26 cellular contexts compared by ENCODE assay signal in genomic region chr12:68474467-68475204, GRCh38.
"Had no signal": no experiment of that assay in that cellular context is flagged by ENCODE, and none has a peak within 500 bp of the region (broad histone marks: within the 10 kb centered on the region; RNA-seq: fewer than 3 reads in every experiment).

No MANE protein-coding gene starts in this region.

- H3K27me3 ChIP-seq: dorsolateral prefrontal cortex, esophagus muscularis mucosa, foreskin keratinocyte, gastroesophageal sphincter, heart left ventricle, hepatocyte, left lung, neutrophil, sigmoid colon, spleen, tibial nerve, upper lobe of left lung, uterus had no signal

- H3K79me2 ChIP-seq: hepatocyte, parathyroid adenoma had no signal

- H3K9ac ChIP-seq: parathyroid adenoma had no signal

- H3K4me2 ChIP-seq: hepatocyte had no signal

- H2AFZ ChIP-seq: hepatocyte, parathyroid adenoma had no signal

- H3K4me1 ChIP-seq: heart left ventricle, left lung, spleen, upper lobe of left lung, uterus had no signal

- H3K9me3 ChIP-seq: esophagus muscularis mucosa, gastroesophageal sphincter, heart left ventricle, left lung, mucosa of descending colon, neutrophil, sigmoid colon, spleen, thoracic aorta, tibial nerve, upper lobe of left lung, uterus had no signal

- DNase-seq: dorsolateral prefrontal cortex; effector CD4-positive, alpha-beta T cell; foreskin keratinocyte; heart left ventricle; left cardiac atrium; left lung; mesenchymal stem cell; mucosa of descending colon; naive B cell; sigmoid colon; spleen; stimulated activated CD4-positive, alpha-beta T cell treated with anti-CD3 and anti-CD28 coated beads, Interleukin-4, amount 100 ng/mL, for 4 hours; stimulated activated naive CD8-positive, alpha-beta T cell treated with anti-CD3 and anti-CD28 coated beads, Interleukin-15, Interleukin-2, amounts not matched to agents 100 U/mL and 50 U/mL, for 24 hours; upper lobe of left lung; uterus had no signal

- H3K4me3 ChIP-seq: dorsolateral prefrontal cortex, esophagus muscularis mucosa, gastroesophageal sphincter, heart left ventricle, hepatocyte, left lung, mucosa of descending colon, sigmoid colon, spleen, thoracic aorta, tibial nerve, upper lobe of left lung, uterus had no signal

- FAIRE-seq: colon, endothelial cell of umbilical vein had no signal

- H3K36me3 ChIP-seq: esophagus muscularis mucosa, gastroesophageal sphincter, heart left ventricle, left lung, neutrophil, sigmoid colon, spleen, thoracic aorta, tibial nerve, upper lobe of left lung, uterus had no signal

- ATAC-seq: foreskin keratinocyte; gastroesophageal sphincter; heart left ventricle; left cardiac atrium; left lung; mucosa of descending colon; natural killer cell treated with Interleukin-12 subunit alpha and Interleukin-12 subunit beta and Interleukin-15 and Interleukin-18, amount 100 ng/mL, for 72 hours; stimulated activated memory B cell treated with anti-CD40 and anti-IgM and Interleukin-4, amounts not matched to agents 10 μg/mL and 1 μg/mL and 100 μg/mL, for 72 hours; stimulated activated naive CD8-positive, alpha-beta T cell treated with anti-CD3 and anti-CD28 coated beads, Interleukin-15, Interleukin-2, amounts not matched to agents 100 U/mL and 50 U/mL, for 24 hours had no signal

- H3K27ac ChIP-seq: dorsolateral prefrontal cortex, esophagus muscularis mucosa, foreskin keratinocyte, gastroesophageal sphincter, heart left ventricle, hepatocyte, left lung, neutrophil, parathyroid adenoma, sigmoid colon, spleen, thoracic aorta, tibial nerve, upper lobe of left lung, uterus had no signal
